ENCODE assay signal across 8 cellular contexts in genomic region chr12:100668939-100669536, GRCh38.
DNase-seq lines count a peak whose midpoint lies in the region; ATAC-seq and TF ChIP-seq lines count a peak whose summit lies in the region.

No MANE protein-coding gene starts in this region.

- WGBS in endodermal cell (ENCODE audit: insufficient coverage in 1 of 2, insufficient read length in 1 of 2), 2 experiments, result 5 to 33% methylated on average over 3 to 8 of the region's 9 CpGs

- no peaks in the 10 kb centered on the region for H3K9me3 Mint-ChIP-seq in endodermal cell

- H3K9ac ChIP-seq in endodermal cell (ENCODE audit: extremely low read depth, low read length, poor library complexity, severe bottlenecking), result no peak overlapping the region

- no peaks in the 10 kb centered on the region for H3K36me3 Mint-ChIP-seq in endodermal cell (ENCODE audit: low read depth)

- H3K27me3 Mint-ChIP-seq in endodermal cell (ENCODE audit: insufficient read depth), result no peaks in the 10 kb centered on the region

- no peak overlapping the region for H3K4me3 Mint-ChIP-seq in endodermal cell

- no peaks in the 10 kb centered on the region for H3K4me1 Mint-ChIP-seq in endodermal cell

- H3K36me3 ChIP-seq in BE2C (no peaks in the 10 kb centered on the region), endodermal cell (ENCODE audit: control insufficient read depth, insufficient read depth, low read length) (no peaks in the 10 kb centered on the region)

- TF ChIP-seq CTCF in BE2C (IDR thresholded peaks at IDR 0.05; ENCODE audit: low read depth, low read length), result peak; percentile 98
- TF ChIP-seq CTCF in endodermal cell (conservative IDR thresholded peaks at IDR 0.05), result peak; percentile 97

- H3K4me1 ChIP-seq in BE2C (peaks cover 18% of the 10 kb centered on the region), endodermal cell (ENCODE audit: control insufficient read depth, insufficient read depth, low read length) (no peaks in the 10 kb centered on the region)

- ATAC-seq in GM18868 (IDR thresholded peaks at IDR 0.05; ENCODE audit: unreplicated experiment), result peak; percentile 80
- ATAC-seq in HG03095 (IDR thresholded peaks at IDR 0.05; ENCODE audit: unreplicated experiment), result peak; percentile 67

- H3K4me3 ChIP-seq in BE2C (ENCODE audit: low read depth, low read length), result peak overlapping the region; percentile 34
- no peak overlapping the region for H3K4me3 ChIP-seq in endodermal cell (ENCODE audit: low read length)

- DNase-seq in BE2C, result peak; percentile 88
- peak; percentile 51 for DNase-seq in NCI-H2107 (lab: John Stamatoyannopoulos, UW)
- DNase-seq in activated CD4-positive, CD25-positive, alpha-beta regulatory T cell treated with anti-CD3 and anti-CD28 coated beads, Interleukin-2, amount 50 U/mL, for 72 hours, result peak; percentile 59
- DNase-seq in endodermal cell, result peak; percentile 98
- peak; percentile 34 for DNase-seq in middle frontal gyrus (ENCODE audit: extremely low spot score, low spot score)
- DNase-seq in superior temporal gyrus (ENCODE audit: extremely low spot score), result peak; percentile 83

- no peak overlapping the region for H3K27ac Mint-ChIP-seq in endodermal cell

- H3K27ac ChIP-seq in endodermal cell (ENCODE audit: low read depth, low read length), result no peak overlapping the region

- H3K27me3 ChIP-seq in BE2C (no peaks in the 10 kb centered on the region), endodermal cell (ENCODE audit: control insufficient read depth, insufficient read depth, low read length, poor library complexity, severe bottlenecking) (no peaks in the 10 kb centered on the region)

- H3K9me3 ChIP-seq in BE2C (no peaks in the 10 kb centered on the region), endodermal cell (ENCODE audit: control insufficient read depth, low read length) (no peaks in the 10 kb centered on the region)

Comparison
In these comparisons a context has a peak if more than half of its experiments do, and no peak if none do; other contexts are left out.
1. DNase-seq: peak in every context shown above with its lines; median percentile 98 in endodermal cell; 88 in BE2C; 83 in superior temporal gyrus; 59 in activated CD4-positive, CD25-positive, alpha-beta regulatory T cell treated with anti-CD3 and anti-CD28 coated beads, Interleukin-2, amount 50 U/mL, for 72 hours; 51 in NCI-H2107; 34 in middle frontal gyrus.